In genomic region chr12:27257104-27257848, GRCh38 we compare ENCODE assay signal across 22 cellular contexts. TPM values are rescaled to one million over a fixed set of nuclear protein-coding genes. Genes with fewer than 3 reads are reported as not detected.
DNase-seq lines count a peak whose midpoint lies in the region; ATAC-seq, FAIRE-seq and TF ChIP-seq lines count a peak whose summit lies in the region.
"Had no signal": no experiment of that assay in that cellular context is flagged by ENCODE, and none has a peak within 500 bp of the region (broad histone marks: within the 10 kb centered on the region; RNA-seq: fewer than 3 reads in every experiment).

No MANE protein-coding gene starts in this region.

- H3K79me2 ChIP-seq in GM23248 (ENCODE audit: insufficient read depth), result peaks cover 98% of the 10 kb centered on the region
- peaks cover 10% of the 10 kb centered on the region for H3K79me2 ChIP-seq in keratinocyte (ENCODE audit: control insufficient read depth, insufficient read depth, low read length)

- peak overlapping the region; percentile 24 for H3K4me2 ChIP-seq in GM23248 (ENCODE audit: unreplicated experiment)
- H3K4me2 ChIP-seq in keratinocyte (ENCODE audit: control insufficient read depth, extremely low read depth, insufficient read depth, low read depth, low read length), result no peak overlapping the region

- H3K9me1 ChIP-seq in keratinocyte (ENCODE audit: control insufficient read depth, extremely low read depth, insufficient read depth, low read length), result no peaks in the 10 kb centered on the region

- H2AFZ ChIP-seq in GM23248, result no peak overlapping the region
- H2AFZ ChIP-seq in keratinocyte (ENCODE audit: control insufficient read depth, low read length), result no peak overlapping the region

- H3K9me3 ChIP-seq in GM23248 (ENCODE audit: low read depth), result no peaks in the 10 kb centered on the region
- no peaks in the 10 kb centered on the region for H3K9me3 ChIP-seq in ascending aorta
- H3K9me3 ChIP-seq in keratinocyte (ENCODE audit: control insufficient read depth, low read depth, low read length), result no peaks in the 10 kb centered on the region
- no peaks in the 10 kb centered on the region for H3K9me3 ChIP-seq in transverse colon
- H3K9me3 ChIP-seq: prostate gland, SJSA1 had no signal

- TF ChIP-seq EP300 in transverse colon (IDR thresholded peaks at IDR 0.05; ENCODE audit: low read depth), result no peak

- peaks cover 26% of the 10 kb centered on the region for H3F3A ChIP-seq in GM23248 (ENCODE audit: insufficient read depth)

- ATAC-seq in GM19395 (IDR thresholded peaks at IDR 0.05; ENCODE audit: unreplicated experiment), result no peak
- ATAC-seq in HG02571 (IDR thresholded peaks at IDR 0.05; ENCODE audit: unreplicated experiment), result no peak
- no peak for ATAC-seq in HG02870 (IDR thresholded peaks at IDR 0.05; ENCODE audit: unreplicated experiment)
- ATAC-seq: left colon had no signal

- H3K9ac ChIP-seq in GM23248 (no peak overlapping the region), keratinocyte (ENCODE audit: control insufficient read depth, extremely low read depth, insufficient read depth, low read length) (no peak overlapping the region)

- FAIRE-seq in keratinocyte (lab: Jason Lieb, UNC), result peak; percentile 53
- FAIRE-seq: endometrium, small intestine had no signal

- in situ Hi-C loops in GM23248 (cut with MboI) (no loop called here), transverse colon (cut with MboI; ENCODE audit: low pct_ligation_motif_present in 1 of 4, low pct_unique_long_range_greater_than_20kb in 1 of 4, low sequenced_read_pairs in 3 of 4) (no loop called here)

- no peaks in the 10 kb centered on the region; the same call in 1 of the 2 replicates for H3K9me2 ChIP-seq in GM23248 (ENCODE audit: insufficient read depth)

- DNase-seq in GM23248 (peak; percentile 77), ascending aorta (ENCODE audit: low spot score in 2 of 2) (no peak), keratinocyte (ENCODE audit: low read depth, low spot score) (no peak), transverse colon (no peak)
- DNase-seq: activated CD4-positive, alpha-beta T cell treated with anti-CD3 and anti-CD28 coated beads for 4 hours; activated naive CD4-positive, alpha-beta T cell treated with Interleukin-2 at 50 U/mL for 16 hours; activated T-cell treated with anti-CD3 and anti-CD28 coated beads, Interleukin-2, amount 50 U/mL, for 48 hours; H9; left colon; NCI-H1105; NCI-H1930; NCI-H226; NCI-H748 treated with DMSO at 0.1 percent for 48 hours; small intestine; stimulated activated CD4-positive, alpha-beta T cell treated with anti-CD3 and anti-CD28 coated beads, Interleukin-2, amount 100 ng/mL, for 24 hours had no signal

- 0 out of 2 replicates have a peak, but pooled peaks cover 2% of the 10 kb centered on the region for H4K20me1 ChIP-seq in GM23248 (ENCODE audit: insufficient read depth)
- H4K20me1 ChIP-seq in keratinocyte (ENCODE audit: control insufficient read depth, extremely low read depth, insufficient read depth, low read length), result no peaks in the 10 kb centered on the region

- H3K4me3 ChIP-seq in GM23248 (no peak overlapping the region), ascending aorta (peak overlapping the region in 1 of 2 donors; percentile 11), keratinocyte (ENCODE audit: control insufficient read depth in 2 of 3, extremely low read depth in 1 of 3, insufficient read depth in 2 of 3, low read depth in 1 of 3, low read length in 3 of 3) (no peak overlapping the region), transverse colon (no peak overlapping the region)
- H3K4me3 ChIP-seq: cardiac muscle cell, prostate gland, SJSA1 had no signal

- TF ChIP-seq POLR2A in transverse colon (IDR thresholded peaks at IDR 0.05), result no peak

- dilution Hi-C loops in keratinocyte (cut with MboI; ENCODE audit: extremely low pct_ligation_motif_present, low sequenced_read_pairs), result no loop called here

- TF ChIP-seq CTCF in ascending aorta (IDR thresholded peaks at IDR 0.05) (no peak), keratinocyte (optimal IDR thresholded peaks at IDR 0.05 in 1 of 3, IDR thresholded peaks at IDR 0.05 in 1 of 3, conservative IDR thresholded peaks at IDR 0.05 in 1 of 3; ENCODE audit: extremely low read depth in 1 of 3, insufficient read depth in 2 of 3, low read length in 3 of 3) (no peak), transverse colon (IDR thresholded peaks at IDR 0.05) (no peak)

- H3K36me3 ChIP-seq in GM23248 (ENCODE audit: low read depth) (no peaks in the 10 kb centered on the region), ascending aorta (peaks cover 0 to 2% of the 10 kb centered on the region in 2 donors), keratinocyte (ENCODE audit: control insufficient read depth in 2 of 2, extremely low read depth in 1 of 2, insufficient read depth in 2 of 2, low read length in 2 of 2) (no peaks in the 10 kb centered on the region), transverse colon (no peaks in the 10 kb centered on the region)
- H3K36me3 ChIP-seq: cardiac muscle cell, prostate gland, SJSA1 had no signal

- intact Hi-C loops in ascending aorta (cut with DNase I), result loop anchor here (5.0 kb wide), 2 partner anchors 35 to 65 kb away; no protein-coding TSS in a partner anchor
- intact Hi-C loops in transverse colon (cut with DNase I; ENCODE audit: low total_unique reads), result no loop called here

- H3K27ac ChIP-seq in GM23248 (peak overlapping the region; percentile 33), ascending aorta (peak overlapping the region; percentile 69 to 83), keratinocyte (ENCODE audit: control insufficient read depth, insufficient read depth, low read length) (no peak overlapping the region), transverse colon (peak overlapping the region; percentile 15 to 68 (median 22))
- H3K27ac ChIP-seq: cardiac muscle cell, prostate gland, SJSA1 had no signal

- peaks cover 16% of the 10 kb centered on the region for H3K4me1 ChIP-seq in GM23248 (ENCODE audit: insufficient read depth)
- peaks cover 9 to 74% of the 10 kb centered on the region in 2 donors for H3K4me1 ChIP-seq in ascending aorta
- H3K4me1 ChIP-seq in keratinocyte (ENCODE audit: control insufficient read depth, extremely low read depth, insufficient read depth, low read length), result peaks cover 8% of the 10 kb centered on the region
- peaks cover 13 to 70% (median 50%) of the 10 kb centered on the region in 4 donors for H3K4me1 ChIP-seq in transverse colon

- H3K27me3 ChIP-seq in GM23248 (replicated peaks; ENCODE audit: insufficient read depth), result no peaks in the 10 kb centered on the region
- no peaks in the 10 kb centered on the region for H3K27me3 ChIP-seq in ascending aorta
- no peaks in the 10 kb centered on the region for H3K27me3 ChIP-seq in keratinocyte (ENCODE audit: control insufficient read depth, extremely low read depth, insufficient read depth, low read length)
- no peaks in the 10 kb centered on the region for H3K27me3 ChIP-seq in transverse colon
- H3K27me3 ChIP-seq: cardiac muscle cell, SJSA1 had no signal

- WGBS in GM23248 (ENCODE audit: low coverage in 1 of 2, low lambda C conversion rate in 2 of 2, missing lambda C conversion rate in 2 of 2), 2 experiments, result 44 to 48% methylated on average over 2 of the region's 2 CpGs
- 81 to 83% methylated on average over 2 of the region's 2 CpGs for WGBS in transverse colon (ENCODE audit: low coverage in 1 of 2), 2 donors

RNA-seq across cellular contexts. Expression of gene STK38L, which starts 13.2 kb away (rescaled TPM):
- 16.8 and 38.7 TPM in 2 replicates for total RNA-seq in GM23248 (2014; rRNA removed; shearing (Covaris generic))
- polyA plus RNA-seq in GM23248 (2016; fragmentation: Nextera tagmentation; extraction: Ambion mirVana) (16.0 and 19.9 TPM in 2 replicates), keratinocyte (8.6 to 25.4 TPM (median 19.0 TPM) in 3 replicates)
- total RNA-seq in ascending aorta (137 TPM), transverse colon (10 to 100 TPM; 18.5 to 51.8 (median 40.9) TPM)
- polyA plus RNA-seq in keratinocyte (2011; ENCODE audit: low read depth), result 92.6 TPM
- polyA plus RNA-seq in keratinocyte (2011; cell fraction: cytosol; rRNA removed), result 10.3 and 19.1 TPM in 2 replicates
- 20.7 and 21.8 TPM in 2 replicates for polyA plus RNA-seq in keratinocyte (2011; cell fraction: nucleus; rRNA removed)
- polyA plus RNA-seq in keratinocyte (2012; ENCODE audit: low replicate concordance), result 11.1 and 18.0 TPM in 2 replicates
- polyA minus RNA-seq in keratinocyte, result 2.2 to 16.0 TPM (median 14.1 TPM) in 3 replicates
- polyA minus RNA-seq in keratinocyte (2011; cell fraction: cytosol; rRNA and poly(A)+ RNA removed), result 9.8 TPM
- 14.5 and 30.5 TPM in 2 replicates for polyA minus RNA-seq in keratinocyte (2011; cell fraction: nucleus; rRNA and poly(A)+ RNA removed)
